Comparison of ENCODE assay signal across 1 cellular context in genomic region chr14:104576607-104577332, GRCh38.
TF ChIP-seq lines count a peak whose summit lies in the region.

No MANE protein-coding gene starts in this region.

TF ChIP-seq in K562, 482 proteins besides CTCF, POLR2A, EP300 and RAD21 (continued from another document):
- TF ChIP-seq, protein P1, sequence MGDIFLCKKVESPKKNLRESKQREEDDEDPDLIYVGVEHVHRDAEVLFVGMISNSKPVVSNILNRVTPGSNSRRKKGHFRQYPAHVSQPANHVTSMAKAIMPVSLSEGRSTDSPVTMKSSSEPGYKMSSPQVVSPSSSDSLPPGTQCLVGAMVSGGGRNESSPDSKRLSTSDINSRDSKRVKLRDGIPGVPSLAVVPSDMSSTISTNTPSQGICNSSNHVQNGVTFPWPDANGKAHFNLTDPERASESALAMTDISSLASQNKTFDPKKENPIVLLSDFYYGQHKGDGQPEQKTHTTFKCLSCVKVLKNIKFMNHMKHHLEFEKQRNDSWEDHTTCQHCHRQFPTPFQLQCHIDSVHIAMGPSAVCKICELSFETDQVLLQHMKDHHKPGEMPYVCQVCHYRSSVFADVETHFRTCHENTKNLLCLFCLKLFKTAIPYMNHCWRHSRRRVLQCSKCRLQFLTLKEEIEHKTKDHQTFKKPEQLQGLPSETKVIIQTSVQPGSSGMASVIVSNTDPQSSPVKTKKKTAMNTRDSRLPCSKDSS (IDR thresholded peaks at IDR 0.05; ENCODE audit: low read depth, partially characterized antibody), result no peak
- peak; percentile 18 for TF ChIP-seq ZFP36 (IDR thresholded peaks at IDR 0.05; ENCODE audit: low read depth, low read length, partially characterized antibody)
